In genomic region chr2:200703132-200703925, GRCh38 we compare ENCODE assay signal across 8 cellular contexts.
DNase-seq lines count a peak whose midpoint lies in the region; ATAC-seq, FAIRE-seq and TF ChIP-seq lines count a peak whose summit lies in the region.

No MANE protein-coding gene starts in this region.

- CTCF ChIA-PET in activated CD8-positive, alpha-beta T cell treated with anti-CD3 and anti-CD28 coated beads for 36 hours (lab: Charles Lee) = interaction anchor here (0.8 to 1.9 kb wide), 7 partner anchors 9 to 220 kb away, joined by 3 to 16 read pairs (median 4); no protein-coding TSS in a partner anchor

- DNase-seq in BE2C (peak; percentile 31), NCI-H2196 (lab: John Stamatoyannopoulos, UW; ENCODE audit: unreplicated experiment) (peak; percentile 40), frontal cortex (ENCODE audit: low spot score in 2 of 2) (peak in 1 of 2 donors; percentile 12), retinal pigment epithelial cell (ENCODE audit: low read depth) (peak; percentile 25), HK-2 (ENCODE audit: unreplicated experiment) (no peak)
- DNase-seq in activated CD8-positive, alpha-beta T cell treated with anti-CD3 and anti-CD28 coated beads for 36 hours = peak; percentile 45

- H3K27me3 ChIP-seq in BE2C = no peaks in the 10 kb centered on the region

- TF ChIP-seq CTCF in BE2C (IDR thresholded peaks at IDR 0.05; ENCODE audit: low read depth, low read length) = peak; percentile 61
- TF ChIP-seq CTCF in GM12874 (IDR thresholded peaks at IDR 0.05; ENCODE audit: insufficient read depth, low read depth, low read length) = peak; percentile 12; the same call in 1 of the 2 replicates
- no peak for TF ChIP-seq CTCF in activated CD8-positive, alpha-beta T cell treated with anti-CD3 and anti-CD28 coated beads for 36 hours (IDR thresholded peaks at IDR 0.05)
- TF ChIP-seq CTCF in retinal pigment epithelial cell (conservative IDR thresholded peaks at IDR 0.05; ENCODE audit: low read depth, low read length) = peak; percentile 53

- intact Hi-C loops in activated CD8-positive, alpha-beta T cell treated with anti-CD3 and anti-CD28 coated beads for 36 hours (cut with micrococcal nuclease) = no loop called here

- H3K9me3 Mint-ChIP-seq in activated CD8-positive, alpha-beta T cell treated with anti-CD3 and anti-CD28 coated beads for 36 hours = no peaks in the 10 kb centered on the region

- H3K4me1 Mint-ChIP-seq in activated CD8-positive, alpha-beta T cell treated with anti-CD3 and anti-CD28 coated beads for 36 hours (ENCODE audit: low read depth) = peaks cover 46% of the 10 kb centered on the region

- no peak overlapping the region for H3K4me3 Mint-ChIP-seq in activated CD8-positive, alpha-beta T cell treated with anti-CD3 and anti-CD28 coated beads for 36 hours

- H3K36me3 ChIP-seq in BE2C = no peaks in the 10 kb centered on the region

- H3K9me3 ChIP-seq in BE2C = no peaks in the 10 kb centered on the region

- POLR2A ChIA-PET in activated CD8-positive, alpha-beta T cell treated with anti-CD3 and anti-CD28 coated beads for 36 hours (lab: Charles Lee) = interaction anchor here (0.6 to 5.9 kb wide), 2 partner anchors 10 to 159 kb away, joined by 3 to 25 read pairs; no protein-coding TSS in a partner anchor

- H3K36me3 Mint-ChIP-seq in activated CD8-positive, alpha-beta T cell treated with anti-CD3 and anti-CD28 coated beads for 36 hours (ENCODE audit: low read depth) = no peaks in the 10 kb centered on the region

- peak overlapping the region; percentile 77 for H3K27ac Mint-ChIP-seq in activated CD8-positive, alpha-beta T cell treated with anti-CD3 and anti-CD28 coated beads for 36 hours

- ATAC-seq in activated CD8-positive, alpha-beta T cell treated with anti-CD3 and anti-CD28 coated beads for 36 hours = peak; percentile 61
- ATAC-seq in HG02623 (IDR thresholded peaks at IDR 0.05; ENCODE audit: unreplicated experiment) = no peak

- H3K27me3 Mint-ChIP-seq in activated CD8-positive, alpha-beta T cell treated with anti-CD3 and anti-CD28 coated beads for 36 hours = peaks cover 12% of the 10 kb centered on the region

- no peaks in the 10 kb centered on the region for H3K4me1 ChIP-seq in BE2C

- FAIRE-seq in frontal cortex (lab: Jason Lieb, UNC) = peak; percentile 89

- H3K4me3 ChIP-seq in BE2C (ENCODE audit: low read depth, low read length) (no peak overlapping the region), retinal pigment epithelial cell (ENCODE audit: low read length) (no peak overlapping the region)
